1 cellular context compared by ENCODE assay signal in genomic region chr1:45011837-45012638, GRCh38.
TF ChIP-seq lines count a peak whose summit lies in the region.

UROD (plus strand) TSS chr1:45012254; CDS start chr1:45012266, 12 bp downstream.

TF ChIP-seq in K562, 482 proteins besides CTCF, POLR2A, EP300 and RAD21 (continued from another document):
- TF ChIP-seq NR4A1 (CRISPR knock-in tag; IDR thresholded peaks at IDR 0.05): no peak
- peak; percentile 74 for TF ChIP-seq NR4A1 (tag; IDR thresholded peaks at IDR 0.05)
- TF ChIP-seq ZNF282 (CRISPR knock-in tag; IDR thresholded peaks at IDR 0.05): no peak
- TF ChIP-seq TFAP4 (CRISPR knock-in tag; IDR thresholded peaks at IDR 0.05; ENCODE audit: borderline replicate concordance): peak; percentile 91
- 0 out of 2 replicates have a peak, but pooled peaks have one; percentile 34 for TF ChIP-seq KAT7 (CRISPR knock-in tag; IDR thresholded peaks at IDR 0.05; ENCODE audit: borderline replicate concordance)
- TF ChIP-seq FOXA3 (CRISPR knock-in tag; conservative IDR thresholded peaks at IDR 0.05 in 1 of 2, IDR thresholded peaks at IDR 0.05 in 1 of 2): 0 out of 4 replicates have a peak, but pooled peaks of 1 of the 2 experiments have one; percentile 39
- TF ChIP-seq GTF2E2 (tag; IDR thresholded peaks at IDR 0.05): peak; percentile 89
- TF ChIP-seq PHF8 (IDR thresholded peaks at IDR 0.05; ENCODE audit: borderline replicate concordance, low read length): peak; percentile 62
- no peak for TF ChIP-seq ID3 (CRISPR knock-in tag; IDR thresholded peaks at IDR 0.05)
- TF ChIP-seq ID3 (tag; IDR thresholded peaks at IDR 0.05): peak; percentile 80
- peak; percentile 94 for TF ChIP-seq POLR2B (IDR thresholded peaks at IDR 0.05; ENCODE audit: low read depth, partially characterized antibody)
- TF ChIP-seq NCOA1 (IDR thresholded peaks at IDR 0.05; ENCODE audit: low read depth): no peak
- peak; percentile 85 to 99 (median 99) for TF ChIP-seq YY1 (IDR thresholded peaks at IDR 0.05; ENCODE audit: borderline replicate concordance in 1 of 3, control insufficient read depth in 1 of 3, extremely low read depth in 1 of 3, insufficient read depth in 3 of 3, insufficient read length in 1 of 3, insufficient replicate concordance in 2 of 3, low read depth in 1 of 3, low read length in 2 of 3)
- TF ChIP-seq HOMEZ (CRISPR knock-in tag; IDR thresholded peaks at IDR 0.05): peak; percentile 17; the same call in 1 of the 2 replicates
- TF ChIP-seq GTF2B (IDR thresholded peaks at IDR 0.05; ENCODE audit: extremely low read depth, insufficient read length): peak; percentile 30
- TF ChIP-seq USF2 (CRISPR knock-in tag; IDR thresholded peaks at IDR 0.05): peak; percentile 97
- TF ChIP-seq MBD2 (IDR thresholded peaks at IDR 0.05; ENCODE audit: borderline replicate concordance, low read depth): peak; percentile 34; the same call in 1 of the 2 replicates
- no peak for TF ChIP-seq MYBL2 (IDR thresholded peaks at IDR 0.05; ENCODE audit: low read depth)
- TF ChIP-seq MYBL2 (CRISPR knock-in tag; IDR thresholded peaks at IDR 0.05; ENCODE audit: borderline replicate concordance): no peak
- TF ChIP-seq PRMT5 (CRISPR knock-in tag; IDR thresholded peaks at IDR 0.05): no peak
- no peak for TF ChIP-seq NFYB (IDR thresholded peaks at IDR 0.05; ENCODE audit: extremely low read depth, insufficient read length)
- TF ChIP-seq PTRF (tag; IDR thresholded peaks at IDR 0.05): peak; percentile 60; the same call in 1 of the 2 replicates
- TF ChIP-seq MITF (IDR thresholded peaks at IDR 0.05): peak; percentile 80
- peak; percentile 72 for TF ChIP-seq MYC (IDR thresholded peaks at IDR 0.05; ENCODE audit: low read depth, low read length)
- TF ChIP-seq MYC (CRISPR knock-in tag; IDR thresholded peaks at IDR 0.05; ENCODE audit: borderline replicate concordance, low read depth): peak; percentile 80; the same call in 1 of the 2 replicates
- TF ChIP-seq SIRT6 (IDR thresholded peaks at IDR 0.05; ENCODE audit: low read depth, low read length): no peak
- peak; percentile 64 for TF ChIP-seq NFE2 (IDR thresholded peaks at IDR 0.05; ENCODE audit: low read depth)
- TF ChIP-seq EZH2 (IDR thresholded peaks at IDR 0.05; ENCODE audit: borderline replicate concordance, low read depth, low read length): no peak
- TF ChIP-seq ZNF197 (CRISPR knock-in tag; IDR thresholded peaks at IDR 0.05; ENCODE audit: low read depth): peak; percentile 43
- TF ChIP-seq SNIP1 (IDR thresholded peaks at IDR 0.05; ENCODE audit: low read depth): 0 out of 2 replicates have a peak, but pooled peaks have one; percentile 12
- TF ChIP-seq ZNF592 (IDR thresholded peaks at IDR 0.05): peak; percentile 13; the same call in 1 of the 2 replicates
- 0 out of 2 replicates have a peak, but pooled peaks have one; percentile 30 for TF ChIP-seq EHMT2 (IDR thresholded peaks at IDR 0.05)
- 0 out of 2 replicates have a peak, but pooled peaks have one; percentile 27 for TF ChIP-seq ERF (CRISPR knock-in tag; IDR thresholded peaks at IDR 0.05)
- no peak; the same call in 1 of the 2 replicates for TF ChIP-seq CHCHD3 (CRISPR knock-in tag; IDR thresholded peaks at IDR 0.05)
- TF ChIP-seq CREM (IDR thresholded peaks at IDR 0.05; ENCODE audit: low read depth): peak; percentile 86
- no peak for TF ChIP-seq ELK1 (CRISPR knock-in tag; IDR thresholded peaks at IDR 0.05)
- no peak for TF ChIP-seq DLX4 (CRISPR knock-in tag; IDR thresholded peaks at IDR 0.05)
- TF ChIP-seq ZNF830 (CRISPR knock-in tag; IDR thresholded peaks at IDR 0.05): no peak
- TF ChIP-seq AFF1 (IDR thresholded peaks at IDR 0.05; ENCODE audit: low read depth in 1 of 2, partially characterized antibody in 2 of 2): peak in 1 of 2 experiments; percentile 75
- no peak for TF ChIP-seq ZNF512 (tag; IDR thresholded peaks at IDR 0.05)
- TF ChIP-seq TOE1 (IDR thresholded peaks at IDR 0.05; ENCODE audit: borderline replicate concordance): peak; percentile 99
- TF ChIP-seq TOE1 (CRISPR knock-in tag; IDR thresholded peaks at IDR 0.05; ENCODE audit: borderline replicate concordance, low read depth): no peak
- TF ChIP-seq SNRNP70 (optimal IDR thresholded peaks at IDR 0.05; ENCODE audit: low read depth, low read length): no peak
- TF ChIP-seq BRD9 (IDR thresholded peaks at IDR 0.05; ENCODE audit: low read depth, partially characterized antibody): peak; percentile 76
- TF ChIP-seq SETDB1 (IDR thresholded peaks at IDR 0.05; ENCODE audit: low read length): peak; percentile 80
- peak; percentile 75; the same call in 1 of the 2 replicates for TF ChIP-seq SMARCA5 (IDR thresholded peaks at IDR 0.05)
- TF ChIP-seq KLF13 (tag; IDR thresholded peaks at IDR 0.05; ENCODE audit: borderline replicate concordance, low read depth): peak; percentile 59; the same call in 1 of the 2 replicates
